In genomic region chr14:102775855-102776760, GRCh38 we compare ENCODE assay signal across 8 cellular contexts. TPM values are rescaled to one million over a fixed set of nuclear protein-coding genes. Genes with fewer than 3 reads are reported as not detected.
DNase-seq lines count a peak whose midpoint lies in the region; ATAC-seq, FAIRE-seq and TF ChIP-seq lines count a peak whose summit lies in the region.

No MANE protein-coding gene starts in this region.

- H3K27ac ChIP-seq in ACC112 (ENCODE audit: low read depth, low read length) (peak overlapping the region; percentile 60), gastroesophageal sphincter (peak overlapping the region in 3 of 4 donors; percentile 82 to 90 (median 83))

- POLR2A ChIA-PET in activated CD8-positive, alpha-beta T cell treated with anti-CD3 and anti-CD28 coated beads, Interleukin-2, amount 10 ng/mL, durations not matched to agents 7 days and 5 days (lab: Charles Lee), result no interaction called here

- peak; percentile 66 for FAIRE-seq in GM19239 (lab: Jason Lieb, UNC)

- H3K27me3 Mint-ChIP-seq in activated CD8-positive, alpha-beta T cell treated with anti-CD3 and anti-CD28 coated beads, Interleukin-2, amount 10 ng/mL, durations not matched to agents 7 days and 5 days (ENCODE audit: low read depth), result no peaks in the 10 kb centered on the region

- H3K27me3 ChIP-seq in ACC112 (ENCODE audit: insufficient read depth, low read length), result no peaks in the 10 kb centered on the region
- no peaks in the 10 kb centered on the region for H3K27me3 ChIP-seq in gastroesophageal sphincter

- no peak for TF ChIP-seq CTCF in gastroesophageal sphincter (IDR thresholded peaks at IDR 0.05)

- no peak for ATAC-seq in activated CD8-positive, alpha-beta T cell treated with anti-CD3 and anti-CD28 coated beads, Interleukin-2, amount 10 ng/mL, durations not matched to agents 7 days and 5 days
- ATAC-seq in gastroesophageal sphincter (no peak), GM21390 (IDR thresholded peaks at IDR 0.05; ENCODE audit: unreplicated experiment) (no peak)

- DNase-seq in GM19239 (ENCODE audit: insufficient read length, low spot score), result no peak
- peak; percentile 25 for DNase-seq in activated CD8-positive, alpha-beta T cell treated with anti-CD3 and anti-CD28 coated beads, Interleukin-2, amount 10 ng/mL, durations not matched to agents 7 days and 5 days
- peak; percentile 44 for DNase-seq in renal cortical epithelial cell (ENCODE audit: low read depth)
- no peak for DNase-seq in NCI-H2081 treated with DMSO at 0.1 percent for 48 hours (lab: John Stamatoyannopoulos, UW)
- no peak for DNase-seq in KG1 (lab: John Stamatoyannopoulos, UW)

- H2AFZ ChIP-seq in ACC112 (ENCODE audit: low read length, unreplicated experiment), result peak overlapping the region; percentile 72

- H3K4me1 ChIP-seq in ACC112 (ENCODE audit: control insufficient read depth, insufficient read depth, low read length, unreplicated experiment), result peaks cover 36% of the 10 kb centered on the region
- peaks cover 0 to 50% (median 13%) of the 10 kb centered on the region in 3 donors for H3K4me1 ChIP-seq in gastroesophageal sphincter

- no peak for TF ChIP-seq EP300 in gastroesophageal sphincter (IDR thresholded peaks at IDR 0.05)

- H3K4me3 Mint-ChIP-seq in activated CD8-positive, alpha-beta T cell treated with anti-CD3 and anti-CD28 coated beads, Interleukin-2, amount 10 ng/mL, durations not matched to agents 7 days and 5 days, result peak overlapping the region; percentile 76

- H3K9me3 ChIP-seq in gastroesophageal sphincter, result no peaks in the 10 kb centered on the region

- H3K4me1 Mint-ChIP-seq in activated CD8-positive, alpha-beta T cell treated with anti-CD3 and anti-CD28 coated beads, Interleukin-2, amount 10 ng/mL, durations not matched to agents 7 days and 5 days (ENCODE audit: low read depth), result peaks cover 49% of the 10 kb centered on the region

- TF ChIP-seq POLR2A in gastroesophageal sphincter (IDR thresholded peaks at IDR 0.05), result no peak

- CTCF ChIA-PET in activated CD8-positive, alpha-beta T cell treated with anti-CD3 and anti-CD28 coated beads, Interleukin-2, amount 10 ng/mL, durations not matched to agents 7 days and 5 days (lab: Charles Lee), result interaction anchor here (0.7 to 2.6 kb wide), 4 partner anchors 41 to 82 kb away, joined by 3 to 20 read pairs (median 4); no protein-coding TSS in a partner anchor

- H3K4me3 ChIP-seq in ACC112 (ENCODE audit: low read depth, low read length), result peak overlapping the region; percentile 44; the same call in 1 of the 2 replicates
- H3K4me3 ChIP-seq in gastroesophageal sphincter, result peak overlapping the region in 1 of 2 donors; percentile 94

- 80% methylated on average over 5 of the region's 22 CpGs; no CpG with 5 or more reads in 1 of the 2 donors for WGBS in gastroesophageal sphincter (ENCODE audit: low coverage in 1 of 2), 2 donors

- H3K36me3 ChIP-seq in ACC112 (ENCODE audit: insufficient read depth, low read length), result no peaks in the 10 kb centered on the region
- H3K36me3 ChIP-seq in gastroesophageal sphincter, result no peaks in the 10 kb centered on the region

- peaks cover 34% of the 10 kb centered on the region for H3K79me2 ChIP-seq in ACC112 (ENCODE audit: control insufficient read depth, insufficient read depth, low read length, unreplicated experiment)

- H3K9me3 Mint-ChIP-seq in activated CD8-positive, alpha-beta T cell treated with anti-CD3 and anti-CD28 coated beads, Interleukin-2, amount 10 ng/mL, durations not matched to agents 7 days and 5 days (ENCODE audit: insufficient read depth), result no peaks in the 10 kb centered on the region

- peaks cover 20% of the 10 kb centered on the region for H3K36me3 Mint-ChIP-seq in activated CD8-positive, alpha-beta T cell treated with anti-CD3 and anti-CD28 coated beads, Interleukin-2, amount 10 ng/mL, durations not matched to agents 7 days and 5 days (ENCODE audit: low read depth)

- H3K27ac Mint-ChIP-seq in activated CD8-positive, alpha-beta T cell treated with anti-CD3 and anti-CD28 coated beads, Interleukin-2, amount 10 ng/mL, durations not matched to agents 7 days and 5 days, result peak overlapping the region; percentile 89

RNA-seq across cellular contexts. Expression of gene TRAF3, which starts 1.1 kb away (rescaled TPM):
- 10 to 100 TPM; 28.9 to 31.0 TPM for total RNA-seq in activated CD8-positive, alpha-beta T cell treated with anti-CD3 and anti-CD28 coated beads, Interleukin-2, amount 10 ng/mL, durations not matched to agents 7 days and 5 days
- total RNA-seq in gastroesophageal sphincter, result 10 to 100 TPM; 10.9 to 29.0 (median 18.7) TPM
- 40.1 and 59.5 TPM in 2 replicates for total RNA-seq in renal cortical epithelial cell

Comparison
In these comparisons a context has a peak if more than half of its experiments do, and no peak if none do; other contexts are left out.
1. DNase-seq: peak in activated CD8-positive, alpha-beta T cell treated with anti-CD3 and anti-CD28 coated beads, Interleukin-2, amount 10 ng/mL, durations not matched to agents 7 days and 5 days (single experiment) and renal cortical epithelial cell (single experiment); none in GM19239 (single experiment), NCI-H2081 treated with DMSO at 0.1 percent for 48 hours (single experiment) and KG1 (single experiment).